In genomic region chr16:16127469-16128116, GRCh38 we compare ENCODE assay signal across 2 cellular contexts.
TF ChIP-seq lines count a peak whose summit lies in the region.

No MANE protein-coding gene starts in this region.

TF ChIP-seq in HCT116, 20 proteins besides CTCF, POLR2A, EP300 and RAD21:
- TF ChIP-seq REST (IDR thresholded peaks at IDR 0.05; ENCODE audit: low read depth): no peak
TF ChIP-seq in HCT116: peak in this region for 0.

TF ChIP-seq in neural cell, 6 proteins besides CTCF, POLR2A, EP300 and RAD21 (continued from another document):
- TF ChIP-seq REST (IDR thresholded peaks at IDR 0.05; ENCODE audit: borderline replicate concordance) (no peak), SMC3 (conservative IDR thresholded peaks at IDR 0.05; ENCODE audit: poor library complexity) (peak; percentile 65), EZH2 (IDR thresholded peaks at IDR 0.05; ENCODE audit: borderline replicate concordance, insufficient read depth, low read length, poor library complexity, severe bottlenecking) (no peak), MXI1 (conservative IDR thresholded peaks at IDR 0.05; ENCODE audit: poor library complexity, severe bottlenecking) (no peak), TAF1 (IDR thresholded peaks at IDR 0.05; ENCODE audit: low read depth) (no peak)
